ENCODE assay signal across 27 cellular contexts in the genomic region with DNA sequence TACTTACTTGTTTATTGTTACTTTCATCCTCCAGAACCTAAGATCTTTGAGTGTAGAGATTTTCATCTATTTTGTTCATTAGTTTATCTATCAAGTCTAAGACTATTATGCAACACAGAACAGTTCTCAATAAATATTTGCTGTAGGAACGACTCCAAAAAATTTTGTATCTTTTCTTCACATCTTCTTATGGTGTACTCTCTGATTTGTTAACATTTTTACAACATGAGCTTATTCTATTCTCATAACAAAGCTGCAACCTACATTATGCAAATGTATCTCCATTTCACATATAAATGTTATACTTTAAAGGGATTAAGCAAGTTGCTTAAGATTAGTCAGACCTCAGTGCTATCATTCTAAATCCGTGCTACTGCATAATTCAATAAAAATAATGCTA.
"Had no signal": no experiment of that assay in that cellular context is flagged by ENCODE, and none has a peak within 500 bp of the region (broad histone marks: within the 10 kb centered on the region; RNA-seq: fewer than 3 reads in every experiment).

No MANE protein-coding gene starts in this region.

- H3K27me3 ChIP-seq: body of pancreas, cardiac muscle cell, foreskin keratinocyte, heart right ventricle, left lung, neutrophil, thyroid gland, upper lobe of left lung, vagina had no signal

- ATAC-seq: activated CD4-positive, alpha-beta T cell treated with anti-CD3 and anti-CD28 coated beads for 36 hours; activated CD8-positive, alpha-beta memory T cell treated with anti-CD3 and anti-CD28 coated beads, Interleukin-2, amount 10 ng/mL, durations not matched to agents 7 days and 5 days; activated CD8-positive, alpha-beta T cell treated with anti-CD3 and anti-CD28 coated beads, Interleukin-2, amount 10 ng/mL, durations not matched to agents 7 days and 5 days; activated naive CD4-positive, alpha-beta T cell treated with anti-CD3 and anti-CD28 coated beads, Interleukin-2, amount 50 U/mL, for 72 hours; body of pancreas; foreskin keratinocyte; heart right ventricle; left lung; lower lobe of right lung; sciatic nerve; stimulated activated naive CD8-positive, alpha-beta T cell treated with anti-CD3 and anti-CD28 coated beads, Interleukin-15, Interleukin-2, amounts not matched to agents 100 U/mL and 50 U/mL, for 24 hours; T-cell had no signal

- H3K36me3 ChIP-seq: cardiac muscle cell, heart right ventricle, left lung, lower lobe of right lung, neutrophil, prostate gland, thyroid gland, upper lobe of left lung, vagina had no signal

- H3K4me3 ChIP-seq: body of pancreas, cardiac muscle cell, coronary artery, heart right ventricle, left lung, lower lobe of right lung, prostate gland, skin epidermis, thyroid gland, upper lobe of left lung, vagina had no signal

- H3K4me1 ChIP-seq: body of pancreas, foreskin keratinocyte, heart right ventricle, left lung, lower lobe of right lung, prostate gland, thyroid gland, upper lobe of left lung, vagina had no signal

- DNase-seq: activated CD4-positive, alpha-beta T cell treated with anti-CD3 and anti-CD28 coated beads for 36 hours; activated CD4-positive, CD25-positive, alpha-beta regulatory T cell; activated CD8-positive, alpha-beta memory T cell treated with anti-CD3 and anti-CD28 coated beads, Interleukin-2, amount 10 ng/mL, durations not matched to agents 7 days and 5 days; activated CD8-positive, alpha-beta T cell treated with anti-CD3 and anti-CD28 coated beads, Interleukin-2, amount 10 ng/mL, durations not matched to agents 7 days and 5 days; activated naive CD4-positive, alpha-beta T cell; activated T-cell treated with anti-CD3 and anti-CD28 coated beads, Interleukin-2, amount 50 U/mL, for 48 hours; anterior cingulate cortex; body of pancreas; foreskin keratinocyte; heart right ventricle; left lung; lower lobe of right lung; retina; stimulated activated CD4-positive, alpha-beta T cell treated with anti-CD3 and anti-CD28 coated beads, Interleukin-12 subunit alpha, Interleukin-12 subunit beta, amount 100 ng/mL, for 4 hours; stimulated activated CD4-positive, alpha-beta T cell treated with anti-CD3 and anti-CD28 coated beads, Interleukin-4, amount 100 ng/mL, for 1 hour; stimulated activated naive CD8-positive, alpha-beta T cell treated with anti-CD3 and anti-CD28 coated beads, Interleukin-15, Interleukin-2, amounts not matched to agents 100 U/mL and 50 U/mL, for 24 hours; T-cell; thyroid gland; upper lobe of left lung had no signal

- H3K27ac ChIP-seq: body of pancreas, cardiac muscle cell, coronary artery, foreskin keratinocyte, heart right ventricle, left lung, lower lobe of right lung, neutrophil, prostate gland, skin epidermis, thyroid gland, upper lobe of left lung, vagina had no signal

- H3K9me3 ChIP-seq: body of pancreas, heart right ventricle, left lung, lower lobe of right lung, neutrophil, prostate gland, thyroid gland, upper lobe of left lung, vagina had no signal
